ENCODE assay signal across 26 cellular contexts in genomic region chr10:132468651-132469050, GRCh38.
DNase-seq lines count a peak whose midpoint lies in the region; ATAC-seq and TF ChIP-seq lines count a peak whose summit lies in the region.
"Had no signal": no experiment of that assay in that cellular context is flagged by ENCODE, and none has a peak within 500 bp of the region (broad histone marks: within the 10 kb centered on the region; RNA-seq: fewer than 3 reads in every experiment).

No MANE protein-coding gene starts in this region.

- H3K27ac ChIP-seq in esophagus muscularis mucosa (replicated peaks in 1 of 4), result peak overlapping the region; percentile 83 to 100 (median 97)
- peak overlapping the region; percentile 66 for H3K27ac ChIP-seq in lower lobe of right lung
- peak overlapping the region; percentile 21 to 96 (median 82) for H3K27ac ChIP-seq in tibial nerve
- H3K27ac ChIP-seq: 22Rv1, brain microvascular endothelial cell, epithelial cell of prostate, PC-9 had no signal

- 84% methylated on average over 10 of the region's 10 CpGs for WGBS in esophagus muscularis mucosa
- WGBS in tibial nerve, 2 donors, result 58 to 68% methylated on average over 10 of the region's 10 CpGs

- no peak for TF ChIP-seq EP300 in esophagus muscularis mucosa (IDR thresholded peaks at IDR 0.05)
- TF ChIP-seq EP300 in tibial nerve (IDR thresholded peaks at IDR 0.05), result no peak

- H3K9me3 Mint-ChIP-seq in activated naive CD4-positive, alpha-beta T cell treated with anti-CD3 and anti-CD28 coated beads, Interleukin-2, amount 10 ng/mL, durations not matched to agents 7 days and 5 days, result no peaks in the 10 kb centered on the region

- no peaks in the 10 kb centered on the region for H3K4me1 Mint-ChIP-seq in activated naive CD4-positive, alpha-beta T cell treated with anti-CD3 and anti-CD28 coated beads, Interleukin-2, amount 10 ng/mL, durations not matched to agents 7 days and 5 days

- intact Hi-C loops in esophagus muscularis mucosa (cut with DNase I) (loop anchor here (5.0 kb wide), 1 partner anchor 49 kb away; no protein-coding TSS in a partner anchor), lower lobe of right lung (cut with DNase I) (no loop called here), head of caudate nucleus (cut with DNase I) (no loop called here)

- H3K27me3 ChIP-seq in esophagus muscularis mucosa, result no peaks in the 10 kb centered on the region
- no peaks in the 10 kb centered on the region for H3K27me3 ChIP-seq in lower lobe of right lung (ENCODE audit: low read depth)
- H3K27me3 ChIP-seq in tibial nerve, result no peaks in the 10 kb centered on the region
- H3K27me3 ChIP-seq: brain microvascular endothelial cell, upper lobe of right lung had no signal

- TF ChIP-seq POLR2A in esophagus muscularis mucosa (IDR thresholded peaks at IDR 0.05; ENCODE audit: low read depth), result no peak
- no peak for TF ChIP-seq POLR2A in tibial nerve (IDR thresholded peaks at IDR 0.05)

- TF ChIP-seq CTCF in esophagus muscularis mucosa (IDR thresholded peaks at IDR 0.05) (no peak), lower lobe of right lung (IDR thresholded peaks at IDR 0.05) (no peak), tibial nerve (IDR thresholded peaks at IDR 0.05) (no peak)

- no peaks in the 10 kb centered on the region for H3K36me3 Mint-ChIP-seq in activated naive CD4-positive, alpha-beta T cell treated with anti-CD3 and anti-CD28 coated beads, Interleukin-2, amount 10 ng/mL, durations not matched to agents 7 days and 5 days

- no peak overlapping the region for H3K4me3 Mint-ChIP-seq in activated naive CD4-positive, alpha-beta T cell treated with anti-CD3 and anti-CD28 coated beads, Interleukin-2, amount 10 ng/mL, durations not matched to agents 7 days and 5 days
- H3K4me3 Mint-ChIP-seq: neural crest cell had no signal

- no peak overlapping the region for H3K27ac Mint-ChIP-seq in activated naive CD4-positive, alpha-beta T cell treated with anti-CD3 and anti-CD28 coated beads, Interleukin-2, amount 10 ng/mL, durations not matched to agents 7 days and 5 days

- no peak for ATAC-seq in lower lobe of right lung
- ATAC-seq: sciatic nerve had no signal

- peaks cover 27% of the 10 kb centered on the region for H3K27me3 Mint-ChIP-seq in activated naive CD4-positive, alpha-beta T cell treated with anti-CD3 and anti-CD28 coated beads, Interleukin-2, amount 10 ng/mL, durations not matched to agents 7 days and 5 days

- H3K4me1 ChIP-seq in esophagus muscularis mucosa (peaks cover 53 to 75% (median 72%) of the 10 kb centered on the region in 4 donors), lower lobe of right lung (peaks cover 38% of the 10 kb centered on the region), tibial nerve (peaks cover 0 to 75% (median 60%) of the 10 kb centered on the region in 4 donors)

- H3K36me3 ChIP-seq in esophagus muscularis mucosa, result no peaks in the 10 kb centered on the region
- no peaks in the 10 kb centered on the region for H3K36me3 ChIP-seq in lower lobe of right lung
- H3K36me3 ChIP-seq in tibial nerve, result no peaks in the 10 kb centered on the region
- H3K36me3 ChIP-seq: brain microvascular endothelial cell, upper lobe of right lung had no signal

- H3K9me3 ChIP-seq in esophagus muscularis mucosa (peaks cover 0 to 11% (median 0%) of the 10 kb centered on the region in 4 donors), lower lobe of right lung (no peaks in the 10 kb centered on the region), tibial nerve (peaks cover 0 to 9% (median 0%) of the 10 kb centered on the region in 4 donors)
- H3K9me3 ChIP-seq: upper lobe of right lung had no signal

- H3K4me3 ChIP-seq in esophagus muscularis mucosa (peak overlapping the region in 1 of 4 donors; percentile 16), lower lobe of right lung (no peak overlapping the region), tibial nerve (no peak overlapping the region)
- H3K4me3 ChIP-seq: upper lobe of right lung had no signal

- CTCF ChIA-PET in activated naive CD4-positive, alpha-beta T cell treated with anti-CD3 and anti-CD28 coated beads, Interleukin-2, amount 10 ng/mL, durations not matched to agents 7 days and 5 days (lab: Charles Lee), result no interaction called here

- peak; percentile 14 for DNase-seq in activated naive CD4-positive, alpha-beta T cell treated with anti-CD3 and anti-CD28 coated beads, Interleukin-2, amount 10 ng/mL, durations not matched to agents 7 days and 5 days
- no peak for DNase-seq in activated naive CD4-positive, alpha-beta T cell treated with anti-CD3 and anti-CD28 coated beads, Interleukin-2, amount 50 U/mL, for 16 hours
- no peak for DNase-seq in esophagus muscularis mucosa (ENCODE audit: extremely low spot score)
- DNase-seq in lower lobe of right lung, result peak; percentile 43
- DNase-seq in tibial nerve (ENCODE audit: low spot score in 2 of 2), result no peak
- DNase-seq in amygdala (lab: John Stamatoyannopoulos, UW), result no peak
- DNase-seq in head of caudate nucleus, result no peak
- no peak for DNase-seq in activated effector memory CD4-positive, alpha-beta T cell treated with Interleukin-2 at 50 U/mL for 16 hours
- DNase-seq: activated CD4-positive, alpha-beta T cell treated with anti-CD3 and anti-CD28 coated beads, Interleukin-2, amount 50 U/mL, for 48 hours; activated CD4-positive, CD25-positive, alpha-beta regulatory T cell treated with anti-CD3 and anti-CD28 coated beads, Interleukin-2, amount 50 U/mL, for 72 hours; activated CD8-positive, alpha-beta memory T cell treated with anti-CD3 and anti-CD28 coated beads, Interleukin-2, amount 50 U/mL, for 4 hours; activated naive CD4-positive, alpha-beta T cell treated with Interleukin-2 at 50 U/mL for 16 hours; brain microvascular endothelial cell; DMS79; effector CD4-positive, alpha-beta T cell; HCEC 1CT; NCI-H2081; NK-92 treated with Interleukin-12 subunit alpha and Interleukin-12 subunit beta, amount 100 ng/mL, for 24 hours; PC-9; SHP77; stimulated activated CD4-positive, alpha-beta T cell treated with anti-CD3 and anti-CD28 coated beads, Interleukin-4, amount 100 ng/mL, for 1 hour; upper lobe of right lung had no signal

Comparison
In these comparisons a context has a peak if more than half of its experiments do, and no peak if none do; other contexts are left out.
1. DNase-seq: peak in activated naive CD4-positive, alpha-beta T cell treated with anti-CD3 and anti-CD28 coated beads, Interleukin-2, amount 10 ng/mL, durations not matched to agents 7 days and 5 days (single experiment) and lower lobe of right lung (single experiment); none in activated naive CD4-positive, alpha-beta T cell treated with anti-CD3 and anti-CD28 coated beads, Interleukin-2, amount 50 U/mL, for 16 hours (single experiment), esophagus muscularis mucosa (single experiment), tibial nerve (0 of 2), amygdala (0 of 56), head of caudate nucleus (0 of 42) and activated effector memory CD4-positive, alpha-beta T cell treated with Interleukin-2 at 50 U/mL for 16 hours (single experiment).
2. Peak in every context shown above with its lines, with median percentiles within 50 percentile points of each other: H3K27ac ChIP-seq.